8 cellular contexts compared by ENCODE assay signal in the genomic region with DNA sequence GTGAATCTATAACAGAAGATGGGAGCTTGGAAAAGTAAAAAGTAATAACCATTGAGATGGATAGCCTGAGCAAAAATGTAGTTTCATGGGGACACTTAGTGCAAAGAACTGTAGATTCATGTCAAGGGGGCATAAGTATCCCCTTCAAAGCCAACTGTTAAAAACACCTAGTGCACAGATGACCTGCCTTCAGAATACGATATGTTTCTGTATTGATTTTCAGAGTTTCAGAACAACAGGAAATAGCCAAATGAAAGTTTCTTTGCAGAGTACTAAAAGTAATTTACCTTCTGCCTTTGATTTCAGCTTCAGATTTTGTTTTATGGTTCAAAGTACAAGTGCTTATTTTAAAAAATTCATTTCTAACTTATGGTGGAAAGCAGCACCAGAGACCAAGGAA.
DNase-seq lines count a peak whose midpoint lies in the region; ATAC-seq and TF ChIP-seq lines count a peak whose summit lies in the region.
"Not testable (repeated sequence)": the region's sequence is repeated elsewhere in the genome, so short reads cannot be mapped to it uniquely, and the experiment has no call there.

No MANE protein-coding gene starts in this region.

- ATAC-seq in GM18861 (IDR thresholded peaks at IDR 0.05; ENCODE audit: unreplicated experiment), result peak; percentile 36
- peak; percentile 68 for ATAC-seq in GM19324 (IDR thresholded peaks at IDR 0.05; ENCODE audit: low FRiP score, unreplicated experiment)
- ATAC-seq in GM21390 (IDR thresholded peaks at IDR 0.05; ENCODE audit: unreplicated experiment), result peak; percentile 55
- peak; percentile 44 for ATAC-seq in GM21825 (IDR thresholded peaks at IDR 0.05; ENCODE audit: unreplicated experiment)
- peak; percentile 51 for ATAC-seq in HG02973 (IDR thresholded peaks at IDR 0.05; ENCODE audit: unreplicated experiment)
- ATAC-seq in HG03175 (IDR thresholded peaks at IDR 0.05; ENCODE audit: unreplicated experiment), result peak; percentile 68
- peak; percentile 58 for ATAC-seq in HG03571 (IDR thresholded peaks at IDR 0.05; ENCODE audit: unreplicated experiment)

- TF ChIP-seq CTCF in GM12864 (IDR thresholded peaks at IDR 0.05; ENCODE audit: low read depth, low read length, missing control alignments), result not testable (repeated sequence)

- H3K4me3 ChIP-seq in GM12864 (ENCODE audit: low read depth, low read length), result not testable (repeated sequence)

- peak; percentile 2 for DNase-seq in GM12864 (ENCODE audit: low read depth)
